Comparison of ENCODE assay signal across 1 cellular context in the genomic region with DNA sequence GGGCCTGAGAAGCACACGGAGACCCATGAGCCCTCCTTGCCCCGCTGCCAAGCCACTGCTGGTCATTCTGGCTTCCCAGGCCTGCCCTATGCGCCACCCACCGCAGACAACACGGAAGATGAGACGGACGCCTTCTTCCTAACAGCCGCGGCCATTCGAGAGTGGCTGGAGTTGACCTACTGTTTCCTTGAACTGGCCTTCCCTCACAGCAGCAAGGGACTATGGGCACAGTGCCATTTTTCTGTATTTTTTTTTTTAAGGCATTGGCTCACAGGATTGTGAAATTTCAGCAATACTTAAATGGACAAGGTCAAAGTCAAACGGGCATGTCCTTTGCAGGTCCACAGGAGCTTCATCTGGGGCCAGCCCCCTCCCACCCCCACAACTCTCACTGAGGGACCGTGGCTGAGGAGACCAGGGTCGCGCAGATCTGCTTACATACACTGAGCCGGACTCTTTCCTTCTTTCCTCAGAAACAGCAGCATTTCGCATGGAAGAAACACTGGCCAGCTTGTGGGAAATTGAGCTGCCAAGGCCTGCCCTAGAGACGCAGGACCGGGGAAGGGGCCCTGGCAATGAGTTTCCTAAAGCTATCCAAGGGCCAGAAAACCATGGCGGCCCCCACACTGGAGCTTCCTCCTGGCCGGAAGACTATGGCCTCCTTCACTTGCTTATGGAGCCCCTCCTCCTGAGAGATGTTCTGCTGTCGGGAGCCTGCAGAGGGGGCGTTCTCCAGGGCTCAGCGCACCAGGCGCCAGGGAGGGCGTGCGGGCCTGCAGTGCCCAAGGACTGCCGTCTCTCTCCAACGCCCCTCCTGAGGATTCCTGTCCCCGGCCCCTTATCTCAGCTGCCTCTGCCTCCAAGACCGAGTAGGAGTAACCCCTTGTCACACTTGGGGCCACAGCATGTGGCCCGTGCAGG.
TF ChIP-seq lines count a peak whose summit lies in the region.

No MANE protein-coding gene starts in this region.

TF ChIP-seq in GM12878, 131 proteins besides CTCF, POLR2A, EP300 and RAD21 (continued from another document):
- TF ChIP-seq, protein P1, sequence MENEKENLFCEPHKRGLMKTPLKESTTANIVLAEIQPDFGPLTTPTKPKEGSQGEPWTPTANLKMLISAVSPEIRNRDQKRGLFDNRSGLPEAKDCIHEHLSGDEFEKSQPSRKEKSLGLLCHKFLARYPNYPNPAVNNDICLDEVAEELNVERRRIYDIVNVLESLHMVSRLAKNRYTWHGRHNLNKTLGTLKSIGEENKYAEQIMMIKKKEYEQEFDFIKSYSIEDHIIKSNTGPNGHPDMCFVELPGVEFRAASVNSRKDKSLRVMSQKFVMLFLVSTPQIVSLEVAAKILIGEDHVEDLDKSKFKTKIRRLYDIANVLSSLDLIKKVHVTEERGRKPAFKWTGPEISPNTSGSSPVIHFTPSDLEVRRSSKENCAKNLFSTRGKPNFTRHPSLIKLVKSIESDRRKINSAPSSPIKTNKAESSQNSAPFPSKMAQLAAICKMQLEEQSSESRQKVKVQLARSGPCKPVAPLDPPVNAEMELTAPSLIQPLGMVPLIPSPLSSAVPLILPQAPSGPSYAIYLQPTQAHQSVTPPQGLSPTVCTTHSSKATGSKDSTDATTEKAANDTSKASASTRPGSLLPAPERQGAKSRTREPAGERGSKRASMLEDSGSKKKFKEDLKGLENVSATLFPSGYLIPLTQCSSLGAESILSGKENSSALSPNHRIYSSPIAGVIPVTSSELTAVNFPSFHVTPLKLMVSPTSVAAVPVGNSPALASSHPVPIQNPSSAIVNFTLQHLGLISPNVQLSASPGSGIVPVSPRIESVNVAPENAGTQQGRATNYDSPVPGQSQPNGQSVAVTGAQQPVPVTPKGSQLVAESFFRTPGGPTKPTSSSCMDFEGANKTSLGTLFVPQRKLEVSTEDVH (IDR thresholded peaks at IDR 0.05; ENCODE audit: low read depth, partially characterized antibody): no peak
- TF ChIP-seq NRF1 (conservative IDR thresholded peaks at IDR 0.05; ENCODE audit: low read depth, low read length): no peak
